Comparison of ENCODE assay signal across 11 cellular contexts in genomic region chr15:91865903-91866302, GRCh38. TPM values are rescaled to one million over a fixed set of nuclear protein-coding genes. Genes with fewer than 3 reads are reported as not detected.
A peak's percentile ranks its signal among the peaks of the same experiment; 100 is the strongest.
DNase-seq lines count a peak whose midpoint lies in the region; ATAC-seq and TF ChIP-seq lines count a peak whose summit lies in the region.
"Had no signal": no experiment of that assay in that cellular context is flagged by ENCODE, and none has a peak within 500 bp of the region (broad histone marks: within the 10 kb centered on the region; RNA-seq: fewer than 3 reads in every experiment).

No MANE protein-coding gene starts in this region.

- intact Hi-C loops in heart right ventricle (cut with DNase I) (loop anchor here in 4 of 10 donors (5.0 to 10.0 kb wide), 2 partner anchors 61 to 69 kb away; no protein-coding TSS in a partner anchor), Right ventricle myocardium superior (cut with DNase I) (loop anchor here (2.0 kb wide), 1 partner anchor 53 kb away; no protein-coding TSS in a partner anchor), mammary epithelial cell (cut with micrococcal nuclease) (loop anchor here (10.0 kb wide), 1 partner anchor 1039 kb away; the partner anchor contains the start of gene CHD2), lower lobe of right lung (cut with DNase I) (no loop called here), upper lobe of right lung (cut with DNase I) (no loop called here), mucosa of descending colon (cut with DNase I, micrococcal nuclease) (no loop called here)

- no TSS peak for BruUV-seq in mammary epithelial cell (replicated peaks; lab: Mats Ljungman, UMichigan)

- DNase-seq in heart right ventricle: no peak
- no peak for DNase-seq in Right ventricle myocardium superior
- DNase-seq in mammary epithelial cell: peak; percentile 70
- DNase-seq in lower lobe of right lung: no peak
- no peak for DNase-seq in upper lobe of right lung
- no peak for DNase-seq in putamen (ENCODE audit: low spot score)
- DNase-seq in SKM-1 treated with dmso at 0.1 percent for 144 hours (lab: John Stamatoyannopoulos, UW; ENCODE audit: unreplicated experiment): no peak
- no peak for DNase-seq in mucosa of descending colon
- DNase-seq: activated T-cell treated with anti-CD3 and anti-CD28 coated beads, Interleukin-2, amount 50 U/mL, for 72 hours; NCI-H2107; PC-3 had no signal

- H3K27me3 ChIP-seq in heart right ventricle (no peaks in the 10 kb centered on the region), mammary epithelial cell (ENCODE audit: insufficient read depth, low read length) (no peaks in the 10 kb centered on the region), lower lobe of right lung (ENCODE audit: low read depth) (no peaks in the 10 kb centered on the region), upper lobe of right lung (no peaks in the 10 kb centered on the region)

- peaks cover 25 to 99% (median 90%) of the 10 kb centered on the region in 9 donors for H3K4me1 ChIP-seq in heart right ventricle
- H3K4me1 ChIP-seq in mammary epithelial cell (ENCODE audit: insufficient read depth, low read length): peaks cover 37% of the 10 kb centered on the region
- peaks cover 90% of the 10 kb centered on the region for H3K4me1 ChIP-seq in lower lobe of right lung
- H3K4me1 ChIP-seq in upper lobe of right lung: peaks cover 69% of the 10 kb centered on the region
- H3K4me1 ChIP-seq in mucosa of descending colon (ENCODE audit: low read depth): peaks cover 27% of the 10 kb centered on the region

- no peak overlapping the region for H3K4me3 ChIP-seq in heart right ventricle
- no peak overlapping the region for H3K4me3 ChIP-seq in mammary epithelial cell (replicated peaks in 1 of 3; ENCODE audit: insufficient read depth in 1 of 3, low read depth in 2 of 3, low read length in 3 of 3)
- H3K4me3 ChIP-seq in lower lobe of right lung: no peak overlapping the region
- no peak overlapping the region for H3K4me3 ChIP-seq in upper lobe of right lung
- H3K4me3 ChIP-seq in mucosa of descending colon: no peak overlapping the region

- H3K79me2 ChIP-seq in mammary epithelial cell (ENCODE audit: insufficient read depth, low read length): peaks cover 65% of the 10 kb centered on the region

- H4K20me1 ChIP-seq in mammary epithelial cell (ENCODE audit: insufficient read depth, low read length): no peaks in the 10 kb centered on the region

- no peaks in the 10 kb centered on the region for H3K9me3 ChIP-seq in heart right ventricle
- no peaks in the 10 kb centered on the region for H3K9me3 ChIP-seq in mammary epithelial cell (replicated peaks; ENCODE audit: insufficient read depth, low read length)
- no peaks in the 10 kb centered on the region for H3K9me3 ChIP-seq in lower lobe of right lung
- H3K9me3 ChIP-seq in upper lobe of right lung: no peaks in the 10 kb centered on the region
- H3K9me3 ChIP-seq in mucosa of descending colon: no peaks in the 10 kb centered on the region

- dilution Hi-C loops in mammary epithelial cell (cut with HindIII; ENCODE audit: low sequenced_read_pairs): loop anchor here (5.0 to 25.0 kb wide), 3 partner anchors 79 to 221 kb away; no protein-coding TSS in a partner anchor

- TF ChIP-seq CTCF in heart right ventricle (IDR thresholded peaks at IDR 0.05) (no peak), mammary epithelial cell (conservative IDR thresholded peaks at IDR 0.05 in 1 of 2, IDR thresholded peaks at IDR 0.05 in 1 of 2; ENCODE audit: extremely low read depth in 1 of 2, insufficient read depth in 1 of 2, low read depth in 1 of 2, low read length in 2 of 2) (no peak), lower lobe of right lung (IDR thresholded peaks at IDR 0.05) (no peak), upper lobe of right lung (IDR thresholded peaks at IDR 0.05) (no peak), mucosa of descending colon (IDR thresholded peaks at IDR 0.05) (no peak)

- peak overlapping the region; percentile 65 for H2AFZ ChIP-seq in mammary epithelial cell (ENCODE audit: low read depth, low read length)

- CTCF ChIA-PET in mammary epithelial cell (lab: Charles Lee; ENCODE audit: low non-redundant PET): interaction anchor here (0.6 to 1.5 kb wide), 2 partner anchors 12 to 76 kb away, joined by 5 to 6 read pairs; partner anchors contain the start of gene SLCO3A1

- ATAC-seq in heart right ventricle (no peak), Right ventricle myocardium superior (ENCODE audit: poor library complexity) (no peak), lower lobe of right lung (no peak), upper lobe of right lung (no peak), mucosa of descending colon (no peak)
- ATAC-seq: PC-3 had no signal

- WGBS in heart right ventricle, 2 donors: 57 to 64% methylated on average over 5 of the region's 5 CpGs
- 16% methylated on average over 5 of the region's 5 CpGs for WGBS in mammary epithelial cell (ENCODE audit: low coverage, missing lambda C conversion rate)

- peak overlapping the region; percentile 55 for H3K9ac ChIP-seq in mammary epithelial cell (ENCODE audit: insufficient read depth, low read length)

- H3K27ac ChIP-seq in heart right ventricle (peak overlapping the region; percentile 70 to 90 (median 82)), mammary epithelial cell (ENCODE audit: insufficient read depth, low read depth, low read length) (peak overlapping the region; percentile 99), lower lobe of right lung (peak overlapping the region; percentile 74), upper lobe of right lung (peak overlapping the region; percentile 84)

- in situ Hi-C loops in mammary epithelial cell (cut with MboI; ENCODE audit: low sequenced_read_pairs in 2 of 2): loop anchor here in 1 of 2 donors (5.0 to 10.0 kb wide), 2 partner anchors 76 to 209 kb away; no protein-coding TSS in a partner anchor

- peaks cover 0 to 4% (median 0%) of the 10 kb centered on the region in 9 donors for H3K36me3 ChIP-seq in heart right ventricle
- no peaks in the 10 kb centered on the region for H3K36me3 ChIP-seq in mammary epithelial cell (ENCODE audit: insufficient read depth, low read length)
- H3K36me3 ChIP-seq in lower lobe of right lung: no peaks in the 10 kb centered on the region
- no peaks in the 10 kb centered on the region for H3K36me3 ChIP-seq in upper lobe of right lung
- H3K36me3 ChIP-seq in mucosa of descending colon (ENCODE audit: low read depth): no peaks in the 10 kb centered on the region

- H3K4me2 ChIP-seq in mammary epithelial cell (ENCODE audit: insufficient read depth, low read depth, low read length): peak overlapping the region; percentile 78

RNA-seq across cellular contexts. Expression of gene SLCO3A1, which starts 12.4 kb away (rescaled TPM):
- total RNA-seq in heart right ventricle (10 to 100 TPM; 33.9 to 57.2 (median 46.9) TPM), Right ventricle myocardium superior (46.6 TPM), mammary epithelial cell (10 to 100 TPM in 1 of 2 donors, 1 to 10 TPM in 1; 9.5 to 41.8 TPM), lower lobe of right lung (42.5 TPM), upper lobe of right lung (50.6 TPM), mucosa of descending colon (10 to 100 TPM; 13.4 to 23.8 (median 14.3) TPM)
- polyA plus RNA-seq in heart right ventricle (10 to 100 TPM; 37.8 to 40.6 TPM), mammary epithelial cell (44.6 TPM)
- 88.8 TPM for polyA minus RNA-seq in mammary epithelial cell

Comparison
In these comparisons a context has a peak if more than half of its experiments do, and no peak if none do; other contexts are left out.
1. intact Hi-C loops: an anchor here in Right ventricle myocardium superior (2.0 kb wide) and mammary epithelial cell (10.0 kb wide); none called in lower lobe of right lung, upper lobe of right lung and mucosa of descending colon.